ENCODE assay signal across 9 cellular contexts in genomic region chr2:207135340-207135739, GRCh38. TPM values are rescaled to one million over a fixed set of nuclear protein-coding genes. Genes with fewer than 3 reads are reported as not detected.
DNase-seq lines count a peak whose midpoint lies in the region; ATAC-seq and TF ChIP-seq lines count a peak whose summit lies in the region.
"Had no signal": no experiment of that assay in that cellular context is flagged by ENCODE, and none has a peak within 500 bp of the region (broad histone marks: within the 10 kb centered on the region; RNA-seq: fewer than 3 reads in every experiment).

No MANE protein-coding gene starts in this region.

- no peaks in the 10 kb centered on the region for H3K27me3 Mint-ChIP-seq in natural killer cell (ENCODE audit: low read depth in 2 of 2)
- peaks cover 0 to 2% of the 10 kb centered on the region in 2 donors for H3K27me3 Mint-ChIP-seq in natural killer cell treated with Interleukin-12 subunit alpha and Interleukin-12 subunit beta and Interleukin-15 and Interleukin-18, amount 100 ng/mL, for 72 hours
- H3K27me3 Mint-ChIP-seq in mesothelial cell of epicardium (ENCODE audit: low read depth): no peaks in the 10 kb centered on the region

- H3K4me3 ChIP-seq in mammary epithelial cell (replicated peaks in 1 of 3; ENCODE audit: insufficient read depth in 1 of 3, low read depth in 2 of 3, low read length in 3 of 3): no peak overlapping the region
- no peak overlapping the region for H3K4me3 ChIP-seq in vagina

- H3K27me3 ChIP-seq in mammary epithelial cell (ENCODE audit: insufficient read depth, low read length): no peaks in the 10 kb centered on the region
- no peaks in the 10 kb centered on the region for H3K27me3 ChIP-seq in vagina

- H3K36me3 Mint-ChIP-seq in natural killer cell: no peaks in the 10 kb centered on the region
- H3K36me3 Mint-ChIP-seq in natural killer cell treated with Interleukin-12 subunit alpha and Interleukin-12 subunit beta and Interleukin-15 and Interleukin-18, amount 100 ng/mL, for 72 hours: peaks cover 7% of the 10 kb centered on the region
- no peaks in the 10 kb centered on the region for H3K36me3 Mint-ChIP-seq in mesothelial cell of epicardium

- WGBS in mammary epithelial cell (ENCODE audit: low coverage, missing lambda C conversion rate): 0% methylated on average over 1 of the region's 1 CpG

- H3K27ac Mint-ChIP-seq in natural killer cell (peak overlapping the region; percentile 22 to 30), mesothelial cell of epicardium (peak overlapping the region; percentile 10)
- no peak overlapping the region for H3K27ac Mint-ChIP-seq in natural killer cell treated with Interleukin-12 subunit alpha and Interleukin-12 subunit beta and Interleukin-15 and Interleukin-18, amount 100 ng/mL, for 72 hours

- H3K4me3 Mint-ChIP-seq in natural killer cell (no peak overlapping the region), mesothelial cell of epicardium (no peak overlapping the region)
- no peak overlapping the region for H3K4me3 Mint-ChIP-seq in natural killer cell treated with Interleukin-12 subunit alpha and Interleukin-12 subunit beta and Interleukin-15 and Interleukin-18, amount 100 ng/mL, for 72 hours

- ATAC-seq in natural killer cell (peak in 1 of 3 donors; percentile 40), GM18498 (IDR thresholded peaks at IDR 0.05; ENCODE audit: unreplicated experiment) (no peak), GM21825 (IDR thresholded peaks at IDR 0.05; ENCODE audit: unreplicated experiment) (no peak)
- no peak for ATAC-seq in natural killer cell treated with Interleukin-12 subunit alpha and Interleukin-12 subunit beta and Interleukin-15 and Interleukin-18, amount 100 ng/mL, for 72 hours

- H3K9me3 Mint-ChIP-seq in natural killer cell (no peaks in the 10 kb centered on the region), mesothelial cell of epicardium (no peaks in the 10 kb centered on the region)
- peaks cover 4% of the 10 kb centered on the region for H3K9me3 Mint-ChIP-seq in natural killer cell treated with Interleukin-12 subunit alpha and Interleukin-12 subunit beta and Interleukin-15 and Interleukin-18, amount 100 ng/mL, for 72 hours

- H3K4me1 Mint-ChIP-seq in natural killer cell: peaks cover 20 to 39% of the 10 kb centered on the region in 2 donors
- peaks cover 33 to 38% of the 10 kb centered on the region in 2 donors for H3K4me1 Mint-ChIP-seq in natural killer cell treated with Interleukin-12 subunit alpha and Interleukin-12 subunit beta and Interleukin-15 and Interleukin-18, amount 100 ng/mL, for 72 hours (ENCODE audit: low read depth in 2 of 2)
- H3K4me1 Mint-ChIP-seq in mesothelial cell of epicardium: peaks cover 50% of the 10 kb centered on the region

- DNase-seq in natural killer cell (no peak), mammary epithelial cell (no peak), mesothelial cell of epicardium (ENCODE audit: low spot score in 2 of 2, unreplicated experiment in 2 of 2) (no peak), vagina (ENCODE audit: extremely low spot score in 2 of 2) (no peak), NCI-H446 treated with DMSO at 0.1 percent for 48 hours (lab: John Stamatoyannopoulos, UW) (no peak)
- DNase-seq in natural killer cell treated with Interleukin-12 subunit alpha and Interleukin-12 subunit beta and Interleukin-15 and Interleukin-18, amount 100 ng/mL, for 72 hours (ENCODE audit: low spot score): no peak
- DNase-seq: activated CD4-positive, alpha-beta T cell treated with anti-CD3 and anti-CD28 coated beads, Interleukin-2, amount 50 U/mL, for 48 hours had no signal

- no peak overlapping the region for H3K9ac ChIP-seq in mammary epithelial cell (ENCODE audit: insufficient read depth, low read length)

- CTCF ChIA-PET in mammary epithelial cell (lab: Charles Lee; ENCODE audit: low non-redundant PET): no interaction called here

- intact Hi-C loops in natural killer cell (cut with micrococcal nuclease) (no loop called here), mammary epithelial cell (cut with micrococcal nuclease) (loop anchor here (5.0 to 10.0 kb wide), 2 partner anchors 151 to 337 kb away; no protein-coding TSS in a partner anchor), vagina (cut with DNase I) (no loop called here)

- H3K9me3 ChIP-seq in mammary epithelial cell (replicated peaks; ENCODE audit: insufficient read depth, low read length): no peaks in the 10 kb centered on the region
- no peaks in the 10 kb centered on the region for H3K9me3 ChIP-seq in vagina

- TF ChIP-seq POLR2A in vagina (IDR thresholded peaks at IDR 0.05): no peak

- peaks cover 99% of the 10 kb centered on the region for H3K79me2 ChIP-seq in mammary epithelial cell (ENCODE audit: insufficient read depth, low read length)

- BruUV-seq in mammary epithelial cell (replicated peaks; lab: Mats Ljungman, UMichigan): no TSS peak

- no peaks in the 10 kb centered on the region for H4K20me1 ChIP-seq in mammary epithelial cell (ENCODE audit: insufficient read depth, low read length)

- peak overlapping the region; percentile 48 for H3K27ac ChIP-seq in mammary epithelial cell (ENCODE audit: insufficient read depth, low read depth, low read length)
- H3K27ac ChIP-seq in vagina: peak overlapping the region; percentile 30

- peaks cover 32% of the 10 kb centered on the region for H3K4me1 ChIP-seq in mammary epithelial cell (ENCODE audit: insufficient read depth, low read length)
- peaks cover 68% of the 10 kb centered on the region for H3K4me1 ChIP-seq in vagina

- dilution Hi-C loops in mammary epithelial cell (cut with HindIII; ENCODE audit: low sequenced_read_pairs): no loop called here

- in situ Hi-C loops in mammary epithelial cell (cut with MboI; ENCODE audit: low sequenced_read_pairs in 2 of 2): no loop called here

- TF ChIP-seq CTCF in natural killer cell (IDR thresholded peaks at IDR 0.05) (no peak), mammary epithelial cell (conservative IDR thresholded peaks at IDR 0.05 in 1 of 2, IDR thresholded peaks at IDR 0.05 in 1 of 2; ENCODE audit: extremely low read depth in 1 of 2, insufficient read depth in 1 of 2, low read depth in 1 of 2, low read length in 2 of 2) (no peak), mesothelial cell of epicardium (IDR thresholded peaks at IDR 0.05; ENCODE audit: unreplicated experiment) (no peak), vagina (IDR thresholded peaks at IDR 0.05) (no peak)

- no peak overlapping the region for H2AFZ ChIP-seq in mammary epithelial cell (ENCODE audit: low read depth, low read length)

- H3K36me3 ChIP-seq in mammary epithelial cell (ENCODE audit: insufficient read depth, low read length) (peaks cover 25% of the 10 kb centered on the region), vagina (no peaks in the 10 kb centered on the region)

- H3K4me2 ChIP-seq in mammary epithelial cell (ENCODE audit: insufficient read depth, low read depth, low read length): no peak overlapping the region

RNA-seq across cellular contexts. Expression of gene KLF7, which starts 30.4 kb away (rescaled TPM):
- total RNA-seq in natural killer cell: 10 to 100 TPM; 22.9 to 39.1 (median 32.4) TPM
- total RNA-seq in natural killer cell treated with Interleukin-12 subunit alpha and Interleukin-12 subunit beta and Interleukin-15 and Interleukin-18, amount 100 ng/mL, for 72 hours: 10 to 100 TPM; 13.3 to 49.1 TPM
- total RNA-seq in mammary epithelial cell: 10 to 100 TPM; 41.3 to 81.5 TPM
- 32.7 TPM for polyA plus RNA-seq in mammary epithelial cell
- 90.2 TPM for polyA minus RNA-seq in mammary epithelial cell
- 16.2 to 17.8 TPM (median 16.9 TPM) in 3 replicates for total RNA-seq in mesothelial cell of epicardium
- 35.8 TPM for total RNA-seq in vagina

Comparison
In these comparisons a context has a peak if more than half of its experiments do, and no peak if none do; other contexts are left out.
1. H3K27ac Mint-ChIP-seq: peak in natural killer cell (2 of 2) and mesothelial cell of epicardium (single experiment); none in natural killer cell treated with Interleukin-12 subunit alpha and Interleukin-12 subunit beta and Interleukin-15 and Interleukin-18, amount 100 ng/mL, for 72 hours (0 of 2).